26 cellular contexts compared by ENCODE assay signal in genomic region chr3:73681198-73681597, GRCh38. TPM values are rescaled to one million over a fixed set of nuclear protein-coding genes. Genes with fewer than 3 reads are reported as not detected.
DNase-seq lines count a peak whose midpoint lies in the region; ATAC-seq and TF ChIP-seq lines count a peak whose summit lies in the region.
"Had no signal": no experiment of that assay in that cellular context is flagged by ENCODE, and none has a peak within 500 bp of the region (broad histone marks: within the 10 kb centered on the region; RNA-seq: fewer than 3 reads in every experiment).

No MANE protein-coding gene starts in this region.

- H3K9ac ChIP-seq in SK-N-SH (no peak overlapping the region), mesenchymal stem cell (ENCODE audit: low read length) (peak overlapping the region; percentile 49)

- H2BK120ac ChIP-seq in mesenchymal stem cell (ENCODE audit: low read depth, low read length): no peak overlapping the region

- H3K4ac ChIP-seq in mesenchymal stem cell (ENCODE audit: low read depth in 1 of 2, low read length in 2 of 2): no peak overlapping the region

- H2AFZ ChIP-seq in SK-N-SH (ENCODE audit: low read depth): no peak overlapping the region
- no peak overlapping the region for H2AFZ ChIP-seq in mesenchymal stem cell (ENCODE audit: low read depth, low read length)

- H3K79me1 ChIP-seq in mesenchymal stem cell (replicated peaks; ENCODE audit: low read length, poor library complexity, severe bottlenecking): no peaks in the 10 kb centered on the region

- H3K27me3 ChIP-seq in SK-N-SH (ENCODE audit: insufficient read depth) (no peaks in the 10 kb centered on the region), mesenchymal stem cell (ENCODE audit: control insufficient read depth in 1 of 2, insufficient read depth in 1 of 2, low read length in 2 of 2) (no peaks in the 10 kb centered on the region), thoracic aorta (replicated peaks; ENCODE audit: insufficient read depth) (no peaks in the 10 kb centered on the region)
- H3K27me3 ChIP-seq: BE2C, SJCRH30 had no signal

- POLR2A ChIA-PET in SK-N-SH (lab: Yijun Ruan, JAX): no interaction called here

- no peak overlapping the region for H2BK15ac ChIP-seq in mesenchymal stem cell (ENCODE audit: low read depth, poor library complexity, severe bottlenecking)

- H3K23ac ChIP-seq in mesenchymal stem cell (ENCODE audit: low read length in 2 of 2): no peak overlapping the region

- no peaks in the 10 kb centered on the region for H3K9me3 ChIP-seq in SK-N-SH
- no peaks in the 10 kb centered on the region for H3K9me3 ChIP-seq in mesenchymal stem cell (ENCODE audit: control insufficient read depth, low read length)
- H3K9me3 ChIP-seq in thoracic aorta: no peaks in the 10 kb centered on the region
- H3K9me3 ChIP-seq: BE2C, SJCRH30 had no signal

- peaks cover 14% of the 10 kb centered on the region for H3F3A ChIP-seq in SK-N-SH (replicated peaks; ENCODE audit: insufficient read depth)

- peak overlapping the region; percentile 53; the same call in 1 of the 2 replicates for H3K4me2 ChIP-seq in SK-N-SH
- H3K4me2 ChIP-seq in mesenchymal stem cell (ENCODE audit: low read length, poor library complexity, severe bottlenecking): no peak overlapping the region

- H2BK5ac ChIP-seq in mesenchymal stem cell (ENCODE audit: low read depth, low read length, poor library complexity, severe bottlenecking): no peak overlapping the region

- H3K4me3 ChIP-seq in SK-N-SH (ENCODE audit: low read depth in 2 of 2, low read length in 1 of 2) (no peak overlapping the region), mesenchymal stem cell (ENCODE audit: insufficient read depth in 1 of 2, low read depth in 1 of 2, low read length in 2 of 2) (peak overlapping the region in 1 of 2 experiments; percentile 45), thoracic aorta (no peak overlapping the region)
- H3K4me3 ChIP-seq: GM12878, K562, SJCRH30 had no signal

- H3K9me2 ChIP-seq in SK-N-SH: no peaks in the 10 kb centered on the region

- H3K27ac ChIP-seq in SK-N-SH (ENCODE audit: low read depth in 2 of 2, low read length in 1 of 2): peak overlapping the region in 1 of 2 experiments; percentile 41; a peak in 2 of 4 replicates
- H3K27ac ChIP-seq in epithelial cell of prostate: peak overlapping the region; percentile 75
- no peak overlapping the region for H3K27ac ChIP-seq in mesenchymal stem cell (ENCODE audit: low read length, poor library complexity, severe bottlenecking)
- peak overlapping the region; percentile 36 to 55 for H3K27ac ChIP-seq in thoracic aorta
- H3K27ac ChIP-seq: 22Rv1, SJCRH30 had no signal

- H3K4me1 ChIP-seq in SK-N-SH (ENCODE audit: control insufficient read depth in 1 of 2, insufficient read depth in 2 of 2, low read depth in 1 of 2, low read length in 1 of 2): peaks cover 0 to 7% of the 10 kb centered on the region in 2 experiments; a peak in 2 of 4 replicates
- H3K4me1 ChIP-seq in mesenchymal stem cell (ENCODE audit: control insufficient read depth, insufficient read depth, low read depth, low read length): no peaks in the 10 kb centered on the region
- H3K4me1 ChIP-seq in thoracic aorta (ENCODE audit: control insufficient read depth in 1 of 2, low read depth in 2 of 2): peaks cover 11 to 22% of the 10 kb centered on the region in 2 donors

- H3K18ac ChIP-seq in mesenchymal stem cell (ENCODE audit: low read depth in 1 of 2, low read length in 2 of 2): no peak overlapping the region

- H2AK5ac ChIP-seq in mesenchymal stem cell (ENCODE audit: low read length, severe bottlenecking): no peak overlapping the region

- 62% methylated on average over 1 of the region's 1 CpG for WGBS in SK-N-SH (ENCODE audit: low lambda C conversion rate)
- 100% methylated on average over 1 of the region's 1 CpG for WGBS in mesenchymal stem cell

- H4K20me1 ChIP-seq in SK-N-SH (ENCODE audit: insufficient read depth): no peaks in the 10 kb centered on the region

- DNase-seq in SK-N-SH (no peak), epithelial cell of prostate (ENCODE audit: low read depth, low spot score) (no peak), mesenchymal stem cell (no peak), thoracic aorta (ENCODE audit: low spot score) (no peak), MV-4-11 (lab: John Stamatoyannopoulos, UW) (no peak)
- no peak for DNase-seq in stimulated activated CD8-positive, alpha-beta memory T cell treated with anti-CD3 and anti-CD28 coated beads, Interleukin-4, amount 100 ng/mL, for 48 hours
- DNase-seq: ACHN; BE2C; CD8-positive, alpha-beta memory T cell; DMS 273 treated with DMSO at 0.1 percent for 48 hours; DMS79; GDM1; Kasumi-1; NCI-H1930; NCI-H2107; NCI-H524 treated with DMSO at 0.1 percent for 48 hours; NCI-H774; SJCRH30 had no signal

- H4K91ac ChIP-seq in mesenchymal stem cell (ENCODE audit: low read length): no peak overlapping the region

- no peak for TF ChIP-seq RAD21 in SK-N-SH (IDR thresholded peaks at IDR 0.05; ENCODE audit: low read length)

- TF ChIP-seq EP300 in SK-N-SH (IDR thresholded peaks at IDR 0.05; ENCODE audit: borderline replicate concordance in 1 of 2, low read depth in 1 of 2, low read length in 1 of 2): no peak

- H3K36me3 ChIP-seq in SK-N-SH (replicated peaks in 1 of 2; ENCODE audit: control insufficient read depth in 1 of 2, insufficient read depth in 2 of 2, low read length in 1 of 2) (no peaks in the 10 kb centered on the region), mesenchymal stem cell (ENCODE audit: control insufficient read depth in 1 of 2, insufficient read depth in 2 of 2, low read depth in 1 of 2, low read length in 2 of 2) (no peaks in the 10 kb centered on the region), thoracic aorta (no peaks in the 10 kb centered on the region)
- H3K36me3 ChIP-seq: BE2C, SJCRH30 had no signal

- TF ChIP-seq CTCF in SK-N-SH (IDR thresholded peaks at IDR 0.05) (no peak), thoracic aorta (IDR thresholded peaks at IDR 0.05) (no peak)

- ATAC-seq in SK-N-SH treated with all-trans-retinoic acid at 6 μM for 48 hours (no peak), thoracic aorta (ENCODE audit: insufficient number of reproducible peaks, low FRiP score, low read depth) (no peak), HG03135 (IDR thresholded peaks at IDR 0.05; ENCODE audit: unreplicated experiment) (no peak)
- ATAC-seq: GM12878, HCT116, HepG2, K562 had no signal

- no peak overlapping the region for H3K14ac ChIP-seq in mesenchymal stem cell (ENCODE audit: low read length in 2 of 2)

- CTCF ChIA-PET in SK-N-SH (lab: Yijun Ruan, JAX): interaction anchor here (0.8 to 1.6 kb wide), 4 partner anchors 12 to 58 kb away, joined by 3 to 6 read pairs (median 3); no protein-coding TSS in a partner anchor

- no peak overlapping the region for H4K8ac ChIP-seq in mesenchymal stem cell (ENCODE audit: low read length)

- no peak overlapping the region for H2BK12ac ChIP-seq in mesenchymal stem cell (ENCODE audit: low read length in 2 of 2)

- no peaks in the 10 kb centered on the region for H3K79me2 ChIP-seq in SK-N-SH (ENCODE audit: insufficient read depth)

TF ChIP-seq in SK-N-SH, 30 proteins besides CTCF, POLR2A, EP300 and RAD21:
- no peak for TF ChIP-seq TEAD4 (IDR thresholded peaks at IDR 0.05; ENCODE audit: borderline replicate concordance, insufficient read depth)

TF ChIP-seq in SK-N-SH treated with all-trans-retinoic acid at 6 μM for 48 hours, 23 proteins besides CTCF, POLR2A, EP300 and RAD21:
- TF ChIP-seq ARNTL (CRISPR knock-in tag; IDR thresholded peaks at IDR 0.05; ENCODE audit: borderline replicate concordance, low read depth): no peak
- TF ChIP-seq ZNF70 (CRISPR knock-in tag; IDR thresholded peaks at IDR 0.05): no peak
- no peak for TF ChIP-seq ESRRG (CRISPR knock-in tag; IDR thresholded peaks at IDR 0.05)
- TF ChIP-seq OSR1 (CRISPR knock-in tag; IDR thresholded peaks at IDR 0.05): no peak
- TF ChIP-seq ISL1 (CRISPR knock-in tag; IDR thresholded peaks at IDR 0.05): no peak
- no peak for TF ChIP-seq ZNF565 (CRISPR knock-in tag; conservative IDR thresholded peaks at IDR 0.05; ENCODE audit: low read depth)
- no peak for TF ChIP-seq GLIS3 (CRISPR knock-in tag; IDR thresholded peaks at IDR 0.05)
- no peak for TF ChIP-seq TSHZ2 (CRISPR knock-in tag; IDR thresholded peaks at IDR 0.05)

RNA-seq across cellular contexts. Expression of gene PDZRN3, which starts 56.5 kb away (rescaled TPM):
- polyA plus RNA-seq in SK-N-SH (2012; rRNA removed): 7.9 and 10.3 TPM in 2 replicates
- 13.7 and 14.2 TPM in 2 replicates for polyA plus RNA-seq in SK-N-SH (2012; cell fraction: cytosol; rRNA removed)
- polyA plus RNA-seq in SK-N-SH (2012; cell fraction: nucleus; rRNA removed): 21.9 and 24.2 TPM in 2 replicates
- 18.3 TPM for polyA plus RNA-seq in mesenchymal stem cell (2013, experiment 1 of 2)
- polyA plus RNA-seq in mesenchymal stem cell (2013, experiment 2 of 2): 17.2 TPM
- 100 to 1,000 TPM; 140 to 166 TPM for total RNA-seq in thoracic aorta
- total RNA-seq: CD8-positive, alpha-beta memory T cell; HepG2 had no signal
- polyA plus RNA-seq: CD14-positive monocyte; CD8-positive, alpha-beta memory T cell; HepG2; K562 had no signal
